1 cellular context compared by ENCODE assay signal in the genomic region with DNA sequence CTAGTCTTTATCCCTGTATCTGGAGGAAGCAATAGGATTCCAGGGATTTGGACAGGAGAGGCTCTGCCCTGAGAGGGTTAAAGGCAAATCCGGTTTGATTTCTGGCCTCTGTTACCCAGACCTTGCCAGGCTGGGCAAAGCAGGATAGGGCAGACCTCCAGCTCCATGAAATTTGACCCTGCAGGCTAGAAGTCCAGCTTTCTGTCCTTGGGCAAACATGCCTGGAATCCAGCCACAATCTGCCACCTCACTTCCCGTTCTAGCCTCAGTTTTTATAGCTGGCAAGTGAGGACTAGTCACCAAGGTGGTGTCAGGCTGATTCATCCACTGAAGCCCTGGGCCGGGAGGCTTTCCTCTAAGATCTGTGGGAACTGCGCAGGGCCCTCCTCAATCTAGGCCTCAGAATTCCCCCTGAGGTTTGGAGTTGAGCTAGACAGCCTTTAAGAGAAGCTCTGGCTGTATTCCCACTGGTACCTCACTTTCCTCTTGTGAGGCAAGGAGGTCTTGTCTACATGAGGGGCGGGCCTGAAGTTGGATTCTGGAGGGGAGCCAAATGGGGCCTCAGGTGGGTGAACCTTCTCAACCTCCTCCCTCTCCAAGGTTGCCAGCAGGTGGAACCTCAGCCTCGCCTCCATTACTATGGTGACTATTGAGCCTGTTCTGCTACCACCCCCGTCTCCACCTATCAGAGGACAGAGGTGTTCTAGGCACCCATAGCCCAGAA.
TF ChIP-seq lines count a peak whose summit lies in the region.

No MANE protein-coding gene starts in this region.

TF ChIP-seq in HepG2, 621 proteins besides CTCF, POLR2A, EP300 and RAD21 (continued from another document and continues in another):
- TF ChIP-seq, protein P1, sequence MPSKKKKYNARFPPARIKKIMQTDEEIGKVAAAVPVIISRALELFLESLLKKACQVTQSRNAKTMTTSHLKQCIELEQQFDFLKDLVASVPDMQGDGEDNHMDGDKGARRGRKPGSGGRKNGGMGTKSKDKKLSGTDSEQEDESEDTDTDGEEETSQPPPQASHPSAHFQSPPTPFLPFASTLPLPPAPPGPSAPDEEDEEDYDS (CRISPR knock-in tag; IDR thresholded peaks at IDR 0.05) = peak; percentile 60; the same call in 1 of the 2 replicates
- no peak for TF ChIP-seq ZFYVE20 (CRISPR knock-in tag; IDR thresholded peaks at IDR 0.05; ENCODE audit: borderline replicate concordance, low read depth)
- TF ChIP-seq TBX2 (CRISPR knock-in tag; IDR thresholded peaks at IDR 0.05; ENCODE audit: borderline replicate concordance) = 0 out of 2 replicates have a peak, but pooled peaks have one; percentile 18
- TF ChIP-seq MYPOP (CRISPR knock-in tag; IDR thresholded peaks at IDR 0.05) = 0 out of 2 replicates have a peak, but pooled peaks have one; percentile 27
- TF ChIP-seq ZNF574 (CRISPR knock-in tag; IDR thresholded peaks at IDR 0.05) = peak; percentile 60; the same call in 1 of the 2 replicates
- TF ChIP-seq DPF2 (CRISPR knock-in tag; IDR thresholded peaks at IDR 0.05; ENCODE audit: borderline replicate concordance, low read depth) = peak; percentile 61; the same call in 1 of the 2 replicates
- TF ChIP-seq ZNF431 (CRISPR knock-in tag; IDR thresholded peaks at IDR 0.05; ENCODE audit: borderline replicate concordance, low read depth) = peak; percentile 46; the same call in 1 of the 2 replicates
- 0 out of 2 replicates have a peak, but pooled peaks have one; percentile 45 for TF ChIP-seq ZBTB34 (CRISPR knock-in tag; IDR thresholded peaks at IDR 0.05)
- peak; percentile 32 for TF ChIP-seq SKI (IDR thresholded peaks at IDR 0.05; ENCODE audit: partially characterized antibody)
- peak; percentile 44; the same call in 1 of the 2 replicates for TF ChIP-seq PHF21A (CRISPR knock-in tag; IDR thresholded peaks at IDR 0.05)
- peak; percentile 35; the same call in 1 of the 2 replicates for TF ChIP-seq ZMYM4 (CRISPR knock-in tag; IDR thresholded peaks at IDR 0.05)
- no peak for TF ChIP-seq SP140L (CRISPR knock-in tag; IDR thresholded peaks at IDR 0.05; ENCODE audit: borderline replicate concordance)
- TF ChIP-seq THAP9 (CRISPR knock-in tag; IDR thresholded peaks at IDR 0.05; ENCODE audit: borderline replicate concordance) = peak; percentile 31; the same call in 1 of the 2 replicates
- TF ChIP-seq HIVEP1 (CRISPR knock-in tag; IDR thresholded peaks at IDR 0.05) = no peak
- no peak for TF ChIP-seq PTBP1 (IDR thresholded peaks at IDR 0.05; ENCODE audit: low read depth, low read length, poor library complexity, severe bottlenecking)
- peak; percentile 56 for TF ChIP-seq SAP130 (CRISPR knock-in tag; IDR thresholded peaks at IDR 0.05; ENCODE audit: low read depth)
- TF ChIP-seq, protein P2, sequence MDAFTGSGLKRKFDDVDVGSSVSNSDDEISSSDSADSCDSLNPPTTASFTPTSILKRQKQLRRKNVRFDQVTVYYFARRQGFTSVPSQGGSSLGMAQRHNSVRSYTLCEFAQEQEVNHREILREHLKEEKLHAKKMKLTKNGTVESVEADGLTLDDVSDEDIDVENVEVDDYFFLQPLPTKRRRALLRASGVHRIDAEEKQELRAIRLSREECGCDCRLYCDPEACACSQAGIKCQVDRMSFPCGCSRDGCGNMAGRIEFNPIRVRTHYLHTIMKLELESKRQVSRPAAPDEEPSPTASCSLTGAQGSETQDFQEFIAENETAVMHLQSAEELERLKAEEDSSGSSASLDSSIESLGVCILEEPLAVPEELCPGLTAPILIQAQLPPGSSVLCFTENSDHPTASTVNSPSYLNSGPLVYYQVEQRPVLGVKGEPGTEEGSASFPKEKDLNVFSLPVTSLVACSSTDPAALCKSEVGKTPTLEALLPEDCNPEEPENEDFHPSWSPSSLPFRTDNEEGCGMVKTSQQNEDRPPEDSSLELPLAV (CRISPR knock-in tag; conservative IDR thresholded peaks at IDR 0.05; ENCODE audit: low read depth) = no peak
- TF ChIP-seq REPIN1 (CRISPR knock-in tag; IDR thresholded peaks at IDR 0.05; ENCODE audit: borderline replicate concordance, low read depth) = peak; percentile 27; the same call in 1 of the 2 replicates
- TF ChIP-seq HMG20A (CRISPR knock-in tag; IDR thresholded peaks at IDR 0.05; ENCODE audit: borderline replicate concordance) = peak; percentile 15; the same call in 1 of the 2 replicates
- TF ChIP-seq, protein P3, sequence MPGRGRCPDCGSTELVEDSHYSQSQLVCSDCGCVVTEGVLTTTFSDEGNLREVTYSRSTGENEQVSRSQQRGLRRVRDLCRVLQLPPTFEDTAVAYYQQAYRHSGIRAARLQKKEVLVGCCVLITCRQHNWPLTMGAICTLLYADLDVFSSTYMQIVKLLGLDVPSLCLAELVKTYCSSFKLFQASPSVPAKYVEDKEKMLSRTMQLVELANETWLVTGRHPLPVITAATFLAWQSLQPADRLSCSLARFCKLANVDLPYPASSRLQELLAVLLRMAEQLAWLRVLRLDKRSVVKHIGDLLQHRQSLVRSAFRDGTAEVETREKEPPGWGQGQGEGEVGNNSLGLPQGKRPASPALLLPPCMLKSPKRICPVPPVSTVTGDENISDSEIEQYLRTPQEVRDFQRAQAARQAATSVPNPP (CRISPR knock-in tag; IDR thresholded peaks at IDR 0.05) = 0 out of 2 replicates have a peak, but pooled peaks have one; percentile 37
- TF ChIP-seq KAT8 (CRISPR knock-in tag; IDR thresholded peaks at IDR 0.05) = peak; percentile 31; the same call in 1 of the 2 replicates
- no peak for TF ChIP-seq ZNF749 (CRISPR knock-in tag; IDR thresholded peaks at IDR 0.05; ENCODE audit: borderline replicate concordance)
- TF ChIP-seq ZSCAN21 (CRISPR knock-in tag; IDR thresholded peaks at IDR 0.05; ENCODE audit: borderline replicate concordance) = no peak
- TF ChIP-seq, protein P4, sequence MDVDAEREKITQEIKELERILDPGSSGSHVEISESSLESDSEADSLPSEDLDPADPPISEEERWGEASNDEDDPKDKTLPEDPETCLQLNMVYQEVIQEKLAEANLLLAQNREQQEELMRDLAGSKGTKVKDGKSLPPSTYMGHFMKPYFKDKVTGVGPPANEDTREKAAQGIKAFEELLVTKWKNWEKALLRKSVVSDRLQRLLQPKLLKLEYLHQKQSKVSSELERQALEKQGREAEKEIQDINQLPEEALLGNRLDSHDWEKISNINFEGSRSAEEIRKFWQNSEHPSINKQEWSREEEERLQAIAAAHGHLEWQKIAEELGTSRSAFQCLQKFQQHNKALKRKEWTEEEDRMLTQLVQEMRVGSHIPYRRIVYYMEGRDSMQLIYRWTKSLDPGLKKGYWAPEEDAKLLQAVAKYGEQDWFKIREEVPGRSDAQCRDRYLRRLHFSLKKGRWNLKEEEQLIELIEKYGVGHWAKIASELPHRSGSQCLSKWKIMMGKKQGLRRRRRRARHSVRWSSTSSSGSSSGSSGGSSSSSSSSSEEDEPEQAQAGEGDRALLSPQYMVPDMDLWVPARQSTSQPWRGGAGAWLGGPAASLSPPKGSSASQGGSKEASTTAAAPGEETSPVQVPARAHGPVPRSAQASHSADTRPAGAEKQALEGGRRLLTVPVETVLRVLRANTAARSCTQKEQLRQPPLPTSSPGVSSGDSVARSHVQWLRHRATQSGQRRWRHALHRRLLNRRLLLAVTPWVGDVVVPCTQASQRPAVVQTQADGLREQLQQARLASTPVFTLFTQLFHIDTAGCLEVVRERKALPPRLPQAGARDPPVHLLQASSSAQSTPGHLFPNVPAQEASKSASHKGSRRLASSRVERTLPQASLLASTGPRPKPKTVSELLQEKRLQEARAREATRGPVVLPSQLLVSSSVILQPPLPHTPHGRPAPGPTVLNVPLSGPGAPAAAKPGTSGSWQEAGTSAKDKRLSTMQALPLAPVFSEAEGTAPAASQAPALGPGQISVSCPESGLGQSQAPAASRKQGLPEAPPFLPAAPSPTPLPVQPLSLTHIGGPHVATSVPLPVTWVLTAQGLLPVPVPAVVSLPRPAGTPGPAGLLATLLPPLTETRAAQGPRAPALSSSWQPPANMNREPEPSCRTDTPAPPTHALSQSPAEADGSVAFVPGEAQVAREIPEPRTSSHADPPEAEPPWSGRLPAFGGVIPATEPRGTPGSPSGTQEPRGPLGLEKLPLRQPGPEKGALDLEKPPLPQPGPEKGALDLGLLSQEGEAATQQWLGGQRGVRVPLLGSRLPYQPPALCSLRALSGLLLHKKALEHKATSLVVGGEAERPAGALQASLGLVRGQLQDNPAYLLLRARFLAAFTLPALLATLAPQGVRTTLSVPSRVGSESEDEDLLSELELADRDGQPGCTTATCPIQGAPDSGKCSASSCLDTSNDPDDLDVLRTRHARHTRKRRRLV (CRISPR knock-in tag; IDR thresholded peaks at IDR 0.05) = no peak
- TF ChIP-seq U2AF2 (IDR thresholded peaks at IDR 0.05; ENCODE audit: low read depth, low read length) = no peak
- no peak; the same call in none of the 2 replicates for TF ChIP-seq RARA (CRISPR knock-in tag; IDR thresholded peaks at IDR 0.05)
- no peak for TF ChIP-seq KLF11 (CRISPR knock-in tag; IDR thresholded peaks at IDR 0.05)
- no peak for TF ChIP-seq RELA (CRISPR knock-in tag; IDR thresholded peaks at IDR 0.05)
- TF ChIP-seq, protein P5, sequence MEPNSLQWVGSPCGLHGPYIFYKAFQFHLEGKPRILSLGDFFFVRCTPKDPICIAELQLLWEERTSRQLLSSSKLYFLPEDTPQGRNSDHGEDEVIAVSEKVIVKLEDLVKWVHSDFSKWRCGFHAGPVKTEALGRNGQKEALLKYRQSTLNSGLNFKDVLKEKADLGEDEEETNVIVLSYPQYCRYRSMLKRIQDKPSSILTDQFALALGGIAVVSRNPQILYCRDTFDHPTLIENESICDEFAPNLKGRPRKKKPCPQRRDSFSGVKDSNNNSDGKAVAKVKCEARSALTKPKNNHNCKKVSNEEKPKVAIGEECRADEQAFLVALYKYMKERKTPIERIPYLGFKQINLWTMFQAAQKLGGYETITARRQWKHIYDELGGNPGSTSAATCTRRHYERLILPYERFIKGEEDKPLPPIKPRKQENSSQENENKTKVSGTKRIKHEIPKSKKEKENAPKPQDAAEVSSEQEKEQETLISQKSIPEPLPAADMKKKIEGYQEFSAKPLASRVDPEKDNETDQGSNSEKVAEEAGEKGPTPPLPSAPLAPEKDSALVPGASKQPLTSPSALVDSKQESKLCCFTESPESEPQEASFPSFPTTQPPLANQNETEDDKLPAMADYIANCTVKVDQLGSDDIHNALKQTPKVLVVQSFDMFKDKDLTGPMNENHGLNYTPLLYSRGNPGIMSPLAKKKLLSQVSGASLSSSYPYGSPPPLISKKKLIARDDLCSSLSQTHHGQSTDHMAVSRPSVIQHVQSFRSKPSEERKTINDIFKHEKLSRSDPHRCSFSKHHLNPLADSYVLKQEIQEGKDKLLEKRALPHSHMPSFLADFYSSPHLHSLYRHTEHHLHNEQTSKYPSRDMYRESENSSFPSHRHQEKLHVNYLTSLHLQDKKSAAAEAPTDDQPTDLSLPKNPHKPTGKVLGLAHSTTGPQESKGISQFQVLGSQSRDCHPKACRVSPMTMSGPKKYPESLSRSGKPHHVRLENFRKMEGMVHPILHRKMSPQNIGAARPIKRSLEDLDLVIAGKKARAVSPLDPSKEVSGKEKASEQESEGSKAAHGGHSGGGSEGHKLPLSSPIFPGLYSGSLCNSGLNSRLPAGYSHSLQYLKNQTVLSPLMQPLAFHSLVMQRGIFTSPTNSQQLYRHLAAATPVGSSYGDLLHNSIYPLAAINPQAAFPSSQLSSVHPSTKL (CRISPR knock-in tag; IDR thresholded peaks at IDR 0.05) = peak; percentile 79
